In the genomic region with DNA sequence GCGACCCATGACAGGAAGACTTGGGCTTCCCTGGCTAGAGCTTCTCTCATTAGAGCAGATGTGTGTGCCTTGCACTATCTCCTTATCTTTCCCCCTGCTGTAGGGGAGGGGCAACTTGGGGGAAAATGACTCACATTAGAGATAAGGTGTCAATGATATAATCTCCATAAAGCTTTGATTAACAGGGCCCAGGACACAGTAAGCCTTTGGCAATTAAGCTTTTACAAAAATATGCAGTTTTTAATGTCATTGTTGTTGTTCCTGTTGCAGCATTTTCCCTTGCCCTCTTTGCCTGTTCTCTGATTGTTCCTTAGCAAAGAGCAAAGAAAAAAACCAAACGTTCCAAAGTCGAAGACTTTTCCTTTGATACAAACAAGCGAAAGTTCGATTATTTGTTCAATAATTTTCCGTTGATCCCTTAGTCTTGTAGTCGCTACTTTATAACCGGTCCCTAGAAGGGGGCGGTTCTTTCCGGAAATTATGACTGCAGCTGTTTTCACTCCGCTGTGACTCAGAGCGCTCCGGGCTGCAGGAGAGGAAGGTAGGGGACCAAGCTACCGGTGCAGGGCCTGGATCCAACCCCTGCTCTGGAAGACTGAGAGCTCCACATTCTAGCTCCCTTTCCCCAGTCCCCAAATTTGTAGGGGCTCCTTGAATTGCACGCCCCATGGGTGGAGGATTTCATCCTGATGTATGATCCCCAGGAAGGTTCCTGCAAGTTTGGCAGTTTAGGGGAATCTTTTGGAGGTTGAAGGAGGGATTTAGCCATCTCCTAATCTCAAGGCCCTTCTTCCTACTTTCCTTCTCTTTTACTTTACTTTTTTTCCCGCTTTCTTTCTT, we compare ENCODE assay signal across 8 cellular contexts. TPM values are rescaled to one million over a fixed set of nuclear protein-coding genes. Genes with fewer than 3 reads are reported as not detected.
DNase-seq lines count a peak whose midpoint lies in the region; ATAC-seq and TF ChIP-seq lines count a peak whose summit lies in the region.

A gene with protein sequence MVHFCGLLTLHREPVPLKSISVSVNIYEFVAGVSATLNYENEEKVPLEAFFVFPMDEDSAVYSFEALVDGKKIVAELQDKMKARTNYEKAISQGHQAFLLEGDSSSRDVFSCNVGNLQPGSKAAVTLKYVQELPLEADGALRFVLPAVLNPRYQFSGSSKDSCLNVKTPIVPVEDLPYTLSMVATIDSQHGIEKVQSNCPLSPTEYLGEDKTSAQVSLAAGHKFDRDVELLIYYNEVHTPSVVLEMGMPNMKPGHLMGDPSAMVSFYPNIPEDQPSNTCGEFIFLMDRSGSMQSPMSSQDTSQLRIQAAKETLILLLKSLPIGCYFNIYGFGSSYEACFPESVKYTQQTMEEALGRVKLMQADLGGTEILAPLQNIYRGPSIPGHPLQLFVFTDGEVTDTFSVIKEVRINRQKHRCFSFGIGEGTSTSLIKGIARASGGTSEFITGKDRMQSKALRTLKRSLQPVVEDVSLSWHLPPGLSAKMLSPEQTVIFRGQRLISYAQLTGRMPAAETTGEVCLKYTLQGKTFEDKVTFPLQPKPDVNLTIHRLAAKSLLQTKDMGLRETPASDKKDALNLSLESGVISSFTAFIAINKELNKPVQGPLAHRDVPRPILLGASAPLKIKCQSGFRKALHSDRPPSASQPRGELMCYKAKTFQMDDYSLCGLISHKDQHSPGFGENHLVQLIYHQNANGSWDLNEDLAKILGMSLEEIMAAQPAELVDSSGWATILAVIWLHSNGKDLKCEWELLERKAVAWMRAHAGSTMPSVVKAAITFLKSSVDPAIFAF (plus strand): TSS at position 509 of the 840 bp plus-strand sequence. CDS start 2,062 bp downstream, outside the sequence.

- no peaks in the 10 kb centered on the region for H3K9me3 Mint-ChIP-seq in activated naive CD8-positive, alpha-beta T cell (ENCODE audit: low read depth)

- H3K4me3 ChIP-seq in HUES64 (ENCODE audit: low read length): peak within 1 kb of the TSS; percentile 59
- peak within 1 kb of the TSS; percentile 78 for H3K4me3 ChIP-seq in osteoblast (ENCODE audit: insufficient read depth, low read length)
- H3K4me3 ChIP-seq in testis: peak within 1 kb of the TSS; percentile 39 to 58

- no peak within 1 kb of the TSS; the same call in 1 of the 2 replicates for H3K27ac ChIP-seq in HUES64 (ENCODE audit: low read depth, low read length)
- H3K27ac ChIP-seq in osteoblast (ENCODE audit: low read depth, low read length): peak within 1 kb of the TSS; percentile 37
- H3K27ac ChIP-seq in testis: no peak within 1 kb of the TSS

- peaks cover 30% of the 10 kb centered on the region for H3K4me1 Mint-ChIP-seq in activated naive CD8-positive, alpha-beta T cell (ENCODE audit: low read depth)

- TF ChIP-seq POLR2A in testis (IDR thresholded peaks at IDR 0.05): no peak

- peaks cover 28% of the 10 kb centered on the region for H3K36me3 ChIP-seq in HUES64 (ENCODE audit: insufficient read depth, low read length)
- no peaks in the 10 kb centered on the region for H3K36me3 ChIP-seq in osteoblast (ENCODE audit: insufficient read depth, low read length)
- no peaks in the 10 kb centered on the region for H3K36me3 ChIP-seq in testis (ENCODE audit: low read depth, missing control alignments)

- peak within 1 kb of the TSS; percentile 91 for H3K4me3 Mint-ChIP-seq in activated naive CD8-positive, alpha-beta T cell

- peaks cover 9% of the 10 kb centered on the region for H3K36me3 Mint-ChIP-seq in activated naive CD8-positive, alpha-beta T cell

- H4K20me1 ChIP-seq in osteoblast (ENCODE audit: insufficient read depth, low read length): no peaks in the 10 kb centered on the region

- H3K27ac Mint-ChIP-seq in activated naive CD8-positive, alpha-beta T cell: peak within 1 kb of the TSS; percentile 8

- H2AFZ ChIP-seq in osteoblast (ENCODE audit: low read length): peak within 1 kb of the TSS; percentile 92

- WGBS in HUES64: 7% methylated on average over 14 of the region's 16 CpGs
- WGBS in testis, 2 donors: 2 to 3% methylated on average over 16 of the region's 16 CpGs

- H3K9me3 ChIP-seq in HUES64 (ENCODE audit: insufficient read depth, low read depth, low read length): no peaks in the 10 kb centered on the region
- H3K9me3 ChIP-seq in osteoblast (ENCODE audit: low read depth, low read length): no peaks in the 10 kb centered on the region
- H3K9me3 ChIP-seq in testis: no peaks in the 10 kb centered on the region

- peak within 1 kb of the TSS; percentile 92 for H3K4me2 ChIP-seq in osteoblast (ENCODE audit: insufficient read depth, low read length)

- no peaks in the 10 kb centered on the region for H3K79me2 ChIP-seq in osteoblast (ENCODE audit: insufficient read depth, low read length)

- no peak within 1 kb of the TSS for H3K9ac ChIP-seq in HUES64 (ENCODE audit: low read depth, low read length)

- intact Hi-C loops in testis (cut with DNase I; ENCODE audit: low total_unique reads): no loop called here

- peaks cover 6% of the 10 kb centered on the region for H3K4me1 ChIP-seq in HUES64 (ENCODE audit: insufficient read depth, low read length)
- peaks cover 23% of the 10 kb centered on the region for H3K4me1 ChIP-seq in osteoblast (ENCODE audit: insufficient read depth, low read length)
- peaks cover 6% of the 10 kb centered on the region for H3K4me1 ChIP-seq in testis

- peaks cover 2% of the 10 kb centered on the region for H3K27me3 Mint-ChIP-seq in activated naive CD8-positive, alpha-beta T cell

- H3K27me3 ChIP-seq in HUES64 (ENCODE audit: insufficient read depth, low read length): no peaks in the 10 kb centered on the region
- H3K27me3 ChIP-seq in osteoblast (ENCODE audit: insufficient read depth, low read length): no peaks in the 10 kb centered on the region
- no peaks in the 10 kb centered on the region for H3K27me3 ChIP-seq in testis

- DNase-seq in DMS79 (lab: John Stamatoyannopoulos, UW) (peak; percentile 7), SK-MEL-5 (ENCODE audit: low read depth, low spot score) (peak; percentile 73), glomerular visceral epithelial cell (ENCODE audit: extremely low spot score) (peak; percentile 76), osteoblast (ENCODE audit: insufficient read length, low spot score, missing footprints) (peak; percentile 81), testis (peak; percentile 91)

- TF ChIP-seq CTCF in osteoblast (IDR thresholded peaks at IDR 0.05; ENCODE audit: extremely low read depth, low read depth, low read length): no peak
- TF ChIP-seq CTCF in testis (IDR thresholded peaks at IDR 0.05): no peak

- in situ Hi-C loops in SK-MEL-5 (cut with HindIII; ENCODE audit: low pct_unique_long_range_greater_than_20kb, low sequenced_read_pairs): no loop called here

- peak; percentile 100 for ATAC-seq in GM21526 (IDR thresholded peaks at IDR 0.05; ENCODE audit: low FRiP score, unreplicated experiment)

RNA-seq across cellular contexts. Expression of the gene that starts here (rescaled TPM):
- polyA plus RNA-seq in HUES64 (2013, experiment 1 of 2): 10.8 TPM
- 13.1 TPM for polyA plus RNA-seq in HUES64 (2013, experiment 2 of 2)
- 5.2 and 6.6 TPM in 2 replicates for total RNA-seq in SK-MEL-5 (2014; rRNA removed; shearing (Covaris generic))
- polyA plus RNA-seq in SK-MEL-5 (2015; cell fraction: cytosol; rRNA removed): 6.2 and 7.6 TPM in 2 replicates
- 21.9 and 23.9 TPM in 2 replicates for polyA plus RNA-seq in SK-MEL-5 (2015; cell fraction: nucleus; rRNA removed)
- total RNA-seq in osteoblast (12.3 and 17.4 TPM in 2 replicates), testis (10 to 100 TPM; 26.6 to 31.3 TPM)
- 28.3 TPM for polyA plus RNA-seq in testis (ENCODE audit: insufficient read depth, low read depth, low replicate concordance)

Comparison
In these comparisons a context has a peak if more than half of its experiments do, and no peak if none do; other contexts are left out.
1. DNase-seq: peak in every context shown above with its lines; median percentile 91 in testis; 81 in osteoblast; 76 in glomerular visceral epithelial cell; 73 in SK-MEL-5; 7 in DMS79.